In genomic region chr20:15578059-15578458, GRCh38 we compare ENCODE assay signal across 30 cellular contexts.
A peak's percentile ranks its signal among the peaks of the same experiment; 100 is the strongest.
DNase-seq lines count a peak whose midpoint lies in the region; ATAC-seq and TF ChIP-seq lines count a peak whose summit lies in the region.
"Had no signal": no experiment of that assay in that cellular context is flagged by ENCODE, and none has a peak within 500 bp of the region (broad histone marks: within the 10 kb centered on the region; RNA-seq: fewer than 3 reads in every experiment).

No MANE protein-coding gene starts in this region.

- no peak overlapping the region for H3K27ac ChIP-seq in PC-3 (ENCODE audit: low read length)
- H3K27ac ChIP-seq in SK-N-MC: peak overlapping the region; percentile 95; the same call in 1 of the 2 replicates
- no peak overlapping the region for H3K27ac ChIP-seq in coronary artery
- H3K27ac ChIP-seq: 22Rv1; A549; BLaER1; BLaER1 treated with 17β-estradiol and CSF1 and Interleukin-3, amounts not matched to agents 10 nM and 100 nM; C4-2B had no signal

- no peak overlapping the region for H3K4me3 ChIP-seq in PC-3 (ENCODE audit: low read length)
- no peak overlapping the region for H3K4me3 ChIP-seq in SK-N-MC
- H3K4me3 ChIP-seq in coronary artery: no peak overlapping the region
- H3K4me3 ChIP-seq: A549; BLaER1; BLaER1 treated with 17β-estradiol and CSF1 and Interleukin-3, amounts not matched to agents 10 nM and 100 nM had no signal

- H3K9me2 ChIP-seq in PC-3 (replicated peaks; ENCODE audit: low read length): no peaks in the 10 kb centered on the region

- H3K4me2 ChIP-seq in PC-3 (ENCODE audit: low read length): peak overlapping the region; percentile 24
- H3K4me2 ChIP-seq: A549; BLaER1; BLaER1 treated with 17β-estradiol and CSF1 and Interleukin-3, amounts not matched to agents 10 nM and 100 nM had no signal

- peaks cover 22% of the 10 kb centered on the region for H3K4me1 ChIP-seq in PC-3 (ENCODE audit: insufficient read depth, low read length)
- H3K4me1 ChIP-seq: A549; BE2C; BLaER1; BLaER1 treated with 17β-estradiol and CSF1 and Interleukin-3, amounts not matched to agents 10 nM and 100 nM had no signal

- H3F3A ChIP-seq in PC-3 (ENCODE audit: low read length, unreplicated experiment): no peaks in the 10 kb centered on the region

- H4K20me1 ChIP-seq in PC-3 (ENCODE audit: low read length): no peaks in the 10 kb centered on the region
- H4K20me1 ChIP-seq: BLaER1; BLaER1 treated with 17β-estradiol and CSF1 and Interleukin-3, amounts not matched to agents 10 nM and 100 nM had no signal

- POLR2A ChIA-PET in PC-3 (lab: Charles Lee; ENCODE audit: unreplicated experiment): no interaction called here

- H3K36me3 ChIP-seq in PC-3 (ENCODE audit: low read depth, low read length): no peaks in the 10 kb centered on the region
- no peaks in the 10 kb centered on the region for H3K36me3 ChIP-seq in SK-N-MC (ENCODE audit: insufficient read depth, low read length)
- H3K36me3 ChIP-seq: BE2C; BLaER1; BLaER1 treated with 17β-estradiol and CSF1 and Interleukin-3, amounts not matched to agents 10 nM and 100 nM had no signal

- H3K9ac ChIP-seq in PC-3 (ENCODE audit: low read length) (no peak overlapping the region), SK-N-MC (ENCODE audit: insufficient read length) (no peak overlapping the region)
- H3K9ac ChIP-seq: BLaER1; BLaER1 treated with 17β-estradiol and CSF1 and Interleukin-3, amounts not matched to agents 10 nM and 100 nM had no signal

- intact Hi-C loops in PC-3 (cut with micrococcal nuclease): no loop called here

- no peak for TF ChIP-seq CTCF in PC-3 (conservative IDR thresholded peaks at IDR 0.05; ENCODE audit: low read depth, low read length)
- no peak for TF ChIP-seq CTCF in coronary artery (IDR thresholded peaks at IDR 0.05)

- ATAC-seq in PC-3 (peak; percentile 83), HG02840 (IDR thresholded peaks at IDR 0.05; ENCODE audit: low FRiP score, unreplicated experiment) (no peak)
- ATAC-seq: A549; CD8-positive, alpha-beta T cell had no signal

- no peaks in the 10 kb centered on the region for H3K27me3 ChIP-seq in PC-3 (ENCODE audit: low read length)
- H3K27me3 ChIP-seq: BLaER1; BLaER1 treated with 17β-estradiol and CSF1 and Interleukin-3, amounts not matched to agents 10 nM and 100 nM had no signal

- CTCF ChIA-PET in PC-3 (lab: Charles Lee): no interaction called here

- H3K9me3 ChIP-seq in PC-3 (ENCODE audit: low read length) (no peaks in the 10 kb centered on the region), SK-N-MC (ENCODE audit: low read depth, low read length) (no peaks in the 10 kb centered on the region)
- H3K9me3 ChIP-seq: A549; BE2C; BLaER1; BLaER1 treated with 17β-estradiol and CSF1 and Interleukin-3, amounts not matched to agents 10 nM and 100 nM; Caco-2 had no signal

- BruUV-seq in PC-3 (replicated peaks; lab: Mats Ljungman, UMichigan): no TSS peak

- peak overlapping the region; percentile 19; the same call in 1 of the 2 replicates for H2AFZ ChIP-seq in PC-3 (ENCODE audit: low read length)

- H3K79me2 ChIP-seq in PC-3 (ENCODE audit: low read length): no peaks in the 10 kb centered on the region

- DNase-seq in DMS53 (lab: John Stamatoyannopoulos, UW) (peak; percentile 45), DMS53 treated with DMSO at 0.1 percent for 48 hours (lab: John Stamatoyannopoulos, UW; ENCODE audit: unreplicated experiment) (no peak), PC-3 (peak; percentile 77), SK-N-MC (ENCODE audit: low read depth, low spot score) (no peak), coronary artery (ENCODE audit: low spot score) (no peak)
- DNase-seq: 8988T; ACHN; AML-193; BE2C; C1 segment of cervical spinal cord; Caco-2; Calu3; CD4-positive, alpha-beta memory T cell; CD4-positive, alpha-beta T cell; CD4-positive, CD25-positive, alpha-beta regulatory T cell; CD8-positive, alpha-beta memory T cell; CD8-positive, alpha-beta T cell; COR-L47; DMS 273 treated with DMSO at 0.1 percent for 48 hours; DMS153; DMS79; DMS79 treated with DMSO at 0.1 percent for 48 hours; DND-41; EL had no signal

Comparison
In these comparisons a context has a peak if more than half of its experiments do, and no peak if none do; other contexts are left out.
1. DNase-seq: peak in DMS53 (single experiment) and PC-3 (single experiment); none in DMS53 treated with DMSO at 0.1 percent for 48 hours (single experiment), SK-N-MC (single experiment) and coronary artery (single experiment).